In the genomic region with DNA sequence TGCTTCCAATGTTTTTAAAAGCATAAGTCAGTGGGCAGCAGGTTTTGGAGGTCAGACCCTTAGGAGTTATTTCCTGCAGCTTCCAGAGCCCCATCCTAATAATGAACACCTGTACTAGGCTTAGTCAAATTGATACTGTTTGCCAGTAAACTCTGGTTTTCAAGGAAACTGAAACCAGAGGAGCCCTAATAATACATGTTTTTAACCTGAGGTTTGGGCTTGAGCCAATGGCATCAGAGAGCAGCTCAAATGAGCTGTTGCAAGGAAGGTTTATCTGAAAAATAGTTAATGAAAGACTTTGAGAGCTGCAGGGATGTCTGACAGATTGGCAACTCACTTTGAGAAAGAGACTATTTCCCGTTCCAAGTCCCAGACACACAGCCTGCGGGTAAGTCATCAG, we compare ENCODE assay signal across 14 cellular contexts. TPM values are rescaled to one million over a fixed set of nuclear protein-coding genes. Genes with fewer than 3 reads are reported as not detected.
DNase-seq lines count a peak whose midpoint lies in the region; ATAC-seq and TF ChIP-seq lines count a peak whose summit lies in the region.
"Had no signal": no experiment of that assay in that cellular context is flagged by ENCODE, and none has a peak within 500 bp of the region (broad histone marks: within the 10 kb centered on the region; RNA-seq: fewer than 3 reads in every experiment).

No MANE protein-coding gene starts in this region.

- DNase-seq in GM23338 (ENCODE audit: low spot score) (no peak), kidney glomerular epithelial cell (lab: John Stamatoyannopoulos, UW) (peak; percentile 41), SHP77 (lab: John Stamatoyannopoulos, UW) (no peak), HT-29 (ENCODE audit: low spot score) (no peak)
- no peak for DNase-seq in naive thymus-derived CD8-positive, alpha-beta T cell
- DNase-seq: activated CD8-positive, alpha-beta T cell treated with anti-CD3 and anti-CD28 coated beads for 36 hours; IMR-90; occipital lobe; small intestine had no signal

- H2AFZ ChIP-seq in GM23338 = 0 out of 2 replicates have a peak overlapping the region, but pooled peaks have one; percentile 56

- H3K36me3 Mint-ChIP-seq in GM23338 (ENCODE audit: low read depth) = no peaks in the 10 kb centered on the region
- H3K36me3 Mint-ChIP-seq in naive thymus-derived CD8-positive, alpha-beta T cell = no peaks in the 10 kb centered on the region

- ATAC-seq in GM18909 (IDR thresholded peaks at IDR 0.05; ENCODE audit: poor library complexity, unreplicated experiment) (peak; percentile 56), GM23338 (no peak), HG03342 (IDR thresholded peaks at IDR 0.05; ENCODE audit: unreplicated experiment) (peak; percentile 47), GM18873 (IDR thresholded peaks at IDR 0.05; ENCODE audit: low FRiP score, unreplicated experiment) (no peak)
- no peak for ATAC-seq in naive thymus-derived CD8-positive, alpha-beta T cell
- ATAC-seq: activated CD8-positive, alpha-beta T cell treated with anti-CD3 and anti-CD28 coated beads for 36 hours had no signal

- no peaks in the 10 kb centered on the region for H3K27me3 Mint-ChIP-seq in GM23338 (ENCODE audit: insufficient read depth, low read depth, poor library complexity)
- peaks cover 0 to 1% (median 0%) of the 10 kb centered on the region in 5 donors for H3K27me3 Mint-ChIP-seq in naive thymus-derived CD8-positive, alpha-beta T cell
- H3K27me3 Mint-ChIP-seq: activated CD8-positive, alpha-beta T cell treated with anti-CD3 and anti-CD28 coated beads for 36 hours; central memory CD8-positive, alpha-beta T cell had no signal

- no peak overlapping the region for H3K4me3 Mint-ChIP-seq in GM23338
- H3K4me3 Mint-ChIP-seq in naive thymus-derived CD8-positive, alpha-beta T cell = no peak overlapping the region
- H3K4me3 Mint-ChIP-seq: activated CD8-positive, alpha-beta T cell treated with anti-CD3 and anti-CD28 coated beads for 36 hours; central memory CD8-positive, alpha-beta T cell had no signal

- TF ChIP-seq CTCF in GM23338 (conservative IDR thresholded peaks at IDR 0.05; ENCODE audit: low read depth in 2 of 2) = no peak

- H3K27ac Mint-ChIP-seq in GM23338 = no peak overlapping the region
- no peak overlapping the region for H3K27ac Mint-ChIP-seq in naive thymus-derived CD8-positive, alpha-beta T cell
- H3K27ac Mint-ChIP-seq: activated CD8-positive, alpha-beta T cell treated with anti-CD3 and anti-CD28 coated beads for 36 hours had no signal

- H3K9me2 ChIP-seq in GM23338 (ENCODE audit: insufficient read depth) = no peaks in the 10 kb centered on the region

- no peaks in the 10 kb centered on the region for H3F3A ChIP-seq in GM23338 (replicated peaks; ENCODE audit: low read depth)

- POLR2A ChIA-PET in naive thymus-derived CD8-positive, alpha-beta T cell (lab: Charles Lee) = no interaction called here

- no peaks in the 10 kb centered on the region for H3K36me3 ChIP-seq in GM23338 (ENCODE audit: insufficient read depth)
- H3K36me3 ChIP-seq: thoracic aorta had no signal

- H4K20me1 ChIP-seq in GM23338 (replicated peaks; ENCODE audit: insufficient read depth) = no peaks in the 10 kb centered on the region

- H3K4me3 ChIP-seq in GM23338 = no peak overlapping the region
- H3K4me3 ChIP-seq: thoracic aorta had no signal

- no peak overlapping the region for H3K27ac ChIP-seq in GM23338 (ENCODE audit: low read depth)
- H3K27ac ChIP-seq: thoracic aorta had no signal

- H3K4me1 Mint-ChIP-seq in GM23338 = no peaks in the 10 kb centered on the region
- no peaks in the 10 kb centered on the region for H3K4me1 Mint-ChIP-seq in naive thymus-derived CD8-positive, alpha-beta T cell
- H3K4me1 Mint-ChIP-seq: central memory CD8-positive, alpha-beta T cell had no signal

- no peaks in the 10 kb centered on the region for H3K9me3 Mint-ChIP-seq in GM23338
- peaks cover 0 to 3% (median 0%) of the 10 kb centered on the region in 9 donors for H3K9me3 Mint-ChIP-seq in naive thymus-derived CD8-positive, alpha-beta T cell
- H3K9me3 Mint-ChIP-seq: activated CD8-positive, alpha-beta T cell treated with anti-CD3 and anti-CD28 coated beads for 36 hours had no signal

- H3K27me3 ChIP-seq in GM23338 (ENCODE audit: insufficient read depth) = no peaks in the 10 kb centered on the region

- H3K4me2 ChIP-seq in GM23338 = no peak overlapping the region

- H3K79me2 ChIP-seq in GM23338 (replicated peaks; ENCODE audit: insufficient read depth) = no peaks in the 10 kb centered on the region

- no peaks in the 10 kb centered on the region for H3K4me1 ChIP-seq in GM23338 (ENCODE audit: insufficient read depth)

TF ChIP-seq in GM23338, 12 proteins besides CTCF, POLR2A, EP300 and RAD21:
- no peak for TF ChIP-seq EZH2 (IDR thresholded peaks at IDR 0.05; ENCODE audit: low read depth, unreplicated experiment)
- no peak for TF ChIP-seq EZH2phosphoT487 (IDR thresholded peaks at IDR 0.05; ENCODE audit: unreplicated experiment)
- TF ChIP-seq ETS1 (IDR thresholded peaks at IDR 0.05) = no peak

RNA-seq across cellular contexts. Expression of gene DCC, which starts 54.6 kb away (rescaled TPM):
- 0.70 and 0.73 TPM in 2 replicates for total RNA-seq in GM23338 (2014; rRNA removed; shearing (Covaris generic))
- 0.53 and 0.99 TPM in 2 replicates for polyA plus RNA-seq in GM23338 (2016; fragmentation: Nextera tagmentation; extraction: Ambion mirVana)
- not detected for total RNA-seq in naive thymus-derived CD8-positive, alpha-beta T cell
- polyA plus RNA-seq in naive thymus-derived CD8-positive, alpha-beta T cell = not detected
- total RNA-seq in HT-29 (2014; rRNA removed; shearing (Covaris generic)) = not detected in 2 replicates
- total RNA-seq: activated CD8-positive, alpha-beta T cell treated with anti-CD3 and anti-CD28 coated beads for 36 hours; thoracic aorta had no signal

Comparison
In these comparisons a context has a peak if more than half of its experiments do, and no peak if none do; other contexts are left out.
1. ATAC-seq: peak in GM18909 (single experiment) and HG03342 (single experiment); none in GM23338 (single experiment), naive thymus-derived CD8-positive, alpha-beta T cell (0 of 2) and GM18873 (single experiment).